ENCODE assay signal across 8 cellular contexts in genomic region chr2:76169985-76170384, GRCh38.
"Had no signal": no experiment of that assay in that cellular context is flagged by ENCODE, and none has a peak within 500 bp of the region (broad histone marks: within the 10 kb centered on the region; RNA-seq: fewer than 3 reads in every experiment).

No MANE protein-coding gene starts in this region.

- H3K27ac ChIP-seq: HL-60 had no signal

- FAIRE-seq: H1, H54, HepG2 had no signal

- H2AFZ ChIP-seq: GM23338 had no signal

- ATAC-seq: GM23338 had no signal

- H3K4me3 ChIP-seq: GM23338 had no signal

- H3K4me2 ChIP-seq: GM23338 had no signal

- DNase-seq: H9, HCEC 1CT, KG1 had no signal
